Comparison of ENCODE assay signal across 26 cellular contexts in genomic region chr22:40838486-40838885, GRCh38. TPM values are rescaled to one million over a fixed set of nuclear protein-coding genes. Genes with fewer than 3 reads are reported as not detected.
"Had no signal": no experiment of that assay in that cellular context is flagged by ENCODE, and none has a peak within 500 bp of the region (broad histone marks: within the 10 kb centered on the region; RNA-seq: fewer than 3 reads in every experiment).

No MANE protein-coding gene starts in this region.

- H3K9me3 Mint-ChIP-seq: activated CD4-positive, alpha-beta memory T cell treated with anti-CD3 and anti-CD28 coated beads, Interleukin-2, amount 10 ng/mL, durations not matched to agents 7 days and 5 days; activated naive CD4-positive, alpha-beta T cell treated with anti-CD3 and anti-CD28 coated beads, Interleukin-2, amount 50 U/mL, for 72 hours; dendritic cell treated with granulocyte-macrophage colony-stimulating factor and Interleukin-4, amounts not matched to agents 40 ng/mL and 50 ng/mL, for 4 days; naive B cell; T-helper 2 cell treated with Interferon-gamma antibody and Interleukin-4, amounts not matched to agents 5 μg/mL and 100 μg/mL, for 36 hours; WTC11 had no signal

- H3K27ac ChIP-seq: cardiac muscle cell, esophagus squamous epithelium, heart right ventricle, ovary, right lobe of liver, stomach had no signal

- H3K27ac Mint-ChIP-seq: activated CD4-positive, alpha-beta memory T cell treated with anti-CD3 and anti-CD28 coated beads, Interleukin-2, amount 10 ng/mL, durations not matched to agents 7 days and 5 days; dendritic cell treated with granulocyte-macrophage colony-stimulating factor and Interleukin-4, amounts not matched to agents 40 ng/mL and 50 ng/mL, for 4 days; T-helper 2 cell treated with Interferon-gamma antibody and Interleukin-4, amounts not matched to agents 5 μg/mL and 100 μg/mL, for 36 hours; WTC11 had no signal

- H3K4me3 ChIP-seq: cardiac muscle cell, esophagus squamous epithelium, heart right ventricle, mucosa of descending colon, ovary, right lobe of liver, stomach had no signal

- H3K4me3 Mint-ChIP-seq: activated CD4-positive, alpha-beta memory T cell treated with anti-CD3 and anti-CD28 coated beads, Interleukin-2, amount 10 ng/mL, durations not matched to agents 7 days and 5 days; activated CD4-positive, alpha-beta T cell treated with anti-CD3 and anti-CD28 coated beads for 36 hours; dendritic cell treated with granulocyte-macrophage colony-stimulating factor and Interleukin-4, amounts not matched to agents 40 ng/mL and 50 ng/mL, for 4 days; naive B cell; T-helper 2 cell treated with Interferon-gamma antibody and Interleukin-4, amounts not matched to agents 5 μg/mL and 100 μg/mL, for 36 hours; WTC11 had no signal

- H3K36me3 ChIP-seq: ovary had no signal

- DNase-seq: activated CD4-positive, alpha-beta memory T cell treated with anti-CD3 and anti-CD28 coated beads, Interleukin-2, amount 10 ng/mL, durations not matched to agents 7 days and 5 days; activated CD4-positive, alpha-beta T cell treated with anti-CD3 and anti-CD28 coated beads for 36 hours; activated gamma-delta T cell treated with Interleukin-2 at 50 U/mL for 16 hours; amniotic stem cell; effector CD8-positive, alpha-beta T cell; esophagus squamous epithelium; heart right ventricle; left ventricle myocardium superior; mucosa of descending colon; naive B cell; ovary; right lobe of liver; small intestine; stimulated activated CD4-positive, alpha-beta T cell treated with anti-CD3 and anti-CD28 coated beads, Interleukin-15, amount 100 ng/mL, for 24 hours; stimulated activated CD4-positive, alpha-beta T cell treated with anti-CD3 and anti-CD28 coated beads, Interleukin-2, amount 100 ng/mL, for 48 hours; stomach had no signal

- H3K4me1 Mint-ChIP-seq: WTC11 had no signal

- H3K27me3 Mint-ChIP-seq: activated CD4-positive, alpha-beta memory T cell treated with anti-CD3 and anti-CD28 coated beads, Interleukin-2, amount 10 ng/mL, durations not matched to agents 7 days and 5 days; activated CD4-positive, alpha-beta T cell treated with anti-CD3 and anti-CD28 coated beads for 36 hours; dendritic cell treated with granulocyte-macrophage colony-stimulating factor and Interleukin-4, amounts not matched to agents 40 ng/mL and 50 ng/mL, for 4 days; naive B cell had no signal

- H3K27me3 ChIP-seq: cardiac muscle cell, esophagus squamous epithelium, heart right ventricle, ovary, right lobe of liver, stomach had no signal

- H3K9me3 ChIP-seq: esophagus squamous epithelium, heart right ventricle, mucosa of descending colon, ovary, right lobe of liver, stomach had no signal

- H3K4me1 ChIP-seq: heart right ventricle, right lobe of liver had no signal

- ATAC-seq: activated CD4-positive, alpha-beta T cell treated with anti-CD3 and anti-CD28 coated beads for 36 hours; activated naive CD4-positive, alpha-beta T cell treated with anti-CD3 and anti-CD28 coated beads, Interleukin-2, amount 50 U/mL, for 72 hours; heart right ventricle; left ventricle myocardium superior; mucosa of descending colon; right lobe of liver; WTC11 had no signal

RNA-seq across cellular contexts. Expression of gene DNAJB7, which starts 23.4 kb away (rescaled TPM):
- total RNA-seq: activated CD4-positive, alpha-beta memory T cell treated with anti-CD3 and anti-CD28 coated beads, Interleukin-2, amount 10 ng/mL, durations not matched to agents 7 days and 5 days; activated CD4-positive, alpha-beta T cell treated with anti-CD3 and anti-CD28 coated beads for 36 hours; activated naive CD4-positive, alpha-beta T cell treated with anti-CD3 and anti-CD28 coated beads, Interleukin-2, amount 50 U/mL, for 72 hours; cardiac muscle cell; chondrocyte; endothelial cell of umbilical vein; esophagus squamous epithelium; heart right ventricle; kidney epithelial cell; left ventricle myocardium superior; ovary; right lobe of liver; stomach; temporal lobe; ureter; WTC11 had no signal
- polyA plus RNA-seq: endothelial cell of umbilical vein, heart right ventricle, ovary, stomach had no signal
